ENCODE assay signal across 18 cellular contexts in genomic region chr15:73915085-73915484, GRCh38. TPM values are rescaled to one million over a fixed set of nuclear protein-coding genes. Genes with fewer than 3 reads are reported as not detected.
A peak's percentile ranks its signal among the peaks of the same experiment; 100 is the strongest.
DNase-seq lines count a peak whose midpoint lies in the region; ATAC-seq and TF ChIP-seq lines count a peak whose summit lies in the region.
"Had no signal": no experiment of that assay in that cellular context is flagged by ENCODE, and none has a peak within 500 bp of the region (broad histone marks: within the 10 kb centered on the region; RNA-seq: fewer than 3 reads in every experiment).

No MANE protein-coding gene starts in this region.

- H3K36me3 ChIP-seq in SJCRH30 (no peaks in the 10 kb centered on the region; the same call in 1 of the 2 replicates), tibial artery (peaks cover 0 to 20% (median 7%) of the 10 kb centered on the region in 3 donors)
- peaks cover 5% of the 10 kb centered on the region for H3K36me3 ChIP-seq in effector memory CD4-positive, alpha-beta T cell (ENCODE audit: control insufficient read depth, insufficient read depth, low read length)

- peaks cover 31% of the 10 kb centered on the region for H3K4me1 Mint-ChIP-seq in activated naive CD8-positive, alpha-beta T cell treated with anti-CD3 and anti-CD28 coated beads, Interleukin-2, amount 10 ng/mL, durations not matched to agents 7 days and 5 days
- peaks cover 6% of the 10 kb centered on the region for H3K4me1 Mint-ChIP-seq in activated naive CD8-positive, alpha-beta T cell treated with anti-CD3 and anti-CD28 coated beads, Interleukin-2, amount 50 U/mL, for 24 hours

- H3K4me3 ChIP-seq in SJCRH30 (no peak overlapping the region), tibial artery (no peak overlapping the region)
- H3K4me3 ChIP-seq in effector memory CD4-positive, alpha-beta T cell (ENCODE audit: insufficient read depth, low read depth, low read length, poor library complexity, severe bottlenecking): no peak overlapping the region

- intact Hi-C loops in tibial artery (cut with DNase I; ENCODE audit: low total_unique reads): no loop called here

- no peaks in the 10 kb centered on the region for H3K27me3 ChIP-seq in SJCRH30
- no peaks in the 10 kb centered on the region for H3K27me3 ChIP-seq in effector memory CD4-positive, alpha-beta T cell (replicated peaks; ENCODE audit: control insufficient read depth, insufficient read depth, low read length, poor library complexity, severe bottlenecking)
- H3K27me3 ChIP-seq in tibial artery: no peaks in the 10 kb centered on the region

- H3K36me3 Mint-ChIP-seq in activated naive CD8-positive, alpha-beta T cell treated with anti-CD3 and anti-CD28 coated beads, Interleukin-2, amount 10 ng/mL, durations not matched to agents 7 days and 5 days: peaks cover 47% of the 10 kb centered on the region
- H3K36me3 Mint-ChIP-seq in activated naive CD8-positive, alpha-beta T cell treated with anti-CD3 and anti-CD28 coated beads, Interleukin-2, amount 50 U/mL, for 24 hours (ENCODE audit: low read depth): peaks cover 30% of the 10 kb centered on the region
- H3K36me3 Mint-ChIP-seq: IgD-negative memory B cell had no signal

- POLR2A ChIA-PET in activated naive CD8-positive, alpha-beta T cell treated with anti-CD3 and anti-CD28 coated beads, Interleukin-2, amount 10 ng/mL, durations not matched to agents 7 days and 5 days (lab: Charles Lee): interaction anchor here (3.0 kb wide), 1 partner anchor 13 kb away, joined by 21 read pairs; no protein-coding TSS in a partner anchor

- ATAC-seq in activated naive CD8-positive, alpha-beta T cell treated with anti-CD3 and anti-CD28 coated beads, Interleukin-2, amount 10 ng/mL, durations not matched to agents 7 days and 5 days (ENCODE audit: low read depth): no peak
- no peak for ATAC-seq in activated naive CD8-positive, alpha-beta T cell treated with anti-CD3 and anti-CD28 coated beads, Interleukin-2, amount 50 U/mL, for 24 hours
- no peak for ATAC-seq in HG02973 (IDR thresholded peaks at IDR 0.05; ENCODE audit: unreplicated experiment)

- TF ChIP-seq CTCF in tibial artery (IDR thresholded peaks at IDR 0.05): no peak

- H3K27ac ChIP-seq in SJCRH30 (peak overlapping the region; percentile 65), tibial artery (no peak overlapping the region)
- no peak overlapping the region for H3K27ac ChIP-seq in effector memory CD4-positive, alpha-beta T cell (ENCODE audit: insufficient read depth, low read length, poor library complexity, severe bottlenecking)

- peak overlapping the region; percentile 42 for H3K4me3 Mint-ChIP-seq in activated naive CD8-positive, alpha-beta T cell treated with anti-CD3 and anti-CD28 coated beads, Interleukin-2, amount 10 ng/mL, durations not matched to agents 7 days and 5 days
- H3K4me3 Mint-ChIP-seq in activated naive CD8-positive, alpha-beta T cell treated with anti-CD3 and anti-CD28 coated beads, Interleukin-2, amount 50 U/mL, for 24 hours: no peak overlapping the region
- H3K4me3 Mint-ChIP-seq: IgD-negative memory B cell had no signal

- no peaks in the 10 kb centered on the region for H3K27me3 Mint-ChIP-seq in activated naive CD8-positive, alpha-beta T cell treated with anti-CD3 and anti-CD28 coated beads, Interleukin-2, amount 10 ng/mL, durations not matched to agents 7 days and 5 days
- no peaks in the 10 kb centered on the region for H3K27me3 Mint-ChIP-seq in activated naive CD8-positive, alpha-beta T cell treated with anti-CD3 and anti-CD28 coated beads, Interleukin-2, amount 50 U/mL, for 24 hours

- H3K27ac Mint-ChIP-seq in activated naive CD8-positive, alpha-beta T cell treated with anti-CD3 and anti-CD28 coated beads, Interleukin-2, amount 10 ng/mL, durations not matched to agents 7 days and 5 days: peak overlapping the region; percentile 86
- H3K27ac Mint-ChIP-seq in activated naive CD8-positive, alpha-beta T cell treated with anti-CD3 and anti-CD28 coated beads, Interleukin-2, amount 50 U/mL, for 24 hours: no peak overlapping the region
- H3K27ac Mint-ChIP-seq: IgD-negative memory B cell had no signal

- H3K9me3 Mint-ChIP-seq in activated naive CD8-positive, alpha-beta T cell treated with anti-CD3 and anti-CD28 coated beads, Interleukin-2, amount 10 ng/mL, durations not matched to agents 7 days and 5 days: peaks cover 15% of the 10 kb centered on the region
- H3K9me3 Mint-ChIP-seq in activated naive CD8-positive, alpha-beta T cell treated with anti-CD3 and anti-CD28 coated beads, Interleukin-2, amount 50 U/mL, for 24 hours: peaks cover 11% of the 10 kb centered on the region

- H3K9me3 ChIP-seq in SJCRH30 (replicated peaks) (no peaks in the 10 kb centered on the region), tibial artery (no peaks in the 10 kb centered on the region)
- no peaks in the 10 kb centered on the region for H3K9me3 ChIP-seq in effector memory CD4-positive, alpha-beta T cell (ENCODE audit: control insufficient read depth, low read length)

- H3K4me1 ChIP-seq in SJCRH30: peaks cover 17% of the 10 kb centered on the region
- H3K4me1 ChIP-seq in effector memory CD4-positive, alpha-beta T cell (ENCODE audit: control insufficient read depth, insufficient read depth, low read length, poor library complexity, severe bottlenecking): peaks cover 11% of the 10 kb centered on the region
- no peaks in the 10 kb centered on the region for H3K4me1 ChIP-seq in tibial artery

- no peak for DNase-seq in activated naive CD8-positive, alpha-beta T cell treated with anti-CD3 and anti-CD28 coated beads, Interleukin-2, amount 10 ng/mL, durations not matched to agents 7 days and 5 days
- DNase-seq in activated naive CD8-positive, alpha-beta T cell treated with anti-CD3 and anti-CD28 coated beads, Interleukin-2, amount 50 U/mL, for 24 hours: no peak
- peak; percentile 26 for DNase-seq in LoVo (ENCODE audit: low spot score)
- DNase-seq in SJCRH30: peak in 1 of 2 experiments; percentile 56
- DNase-seq in effector memory CD4-positive, alpha-beta T cell: no peak
- no peak for DNase-seq in activated CD4-positive, alpha-beta T cell treated with anti-CD3 and anti-CD28 coated beads for 4 hours
- no peak for DNase-seq in tibial artery
- DNase-seq: DMS 273 treated with DMSO at 0.1 percent for 48 hours, GOT3, NCI-H2029, NCI-H2171 treated with DMSO at 0.1 percent for 48 hours, NCI-H446 treated with DMSO at 0.1 percent for 48 hours, SHP77, SW 1271 had no signal

RNA-seq across cellular contexts. Expression of gene LOXL1, which starts 11.2 kb away (rescaled TPM):
- 10 to 100 TPM in 1 of 2 experiments, 1 to 10 TPM in 1; 8.8 to 10.5 TPM for total RNA-seq in activated naive CD8-positive, alpha-beta T cell treated with anti-CD3 and anti-CD28 coated beads, Interleukin-2, amount 10 ng/mL, durations not matched to agents 7 days and 5 days
- total RNA-seq in SJCRH30 (2014; rRNA removed; shearing (Covaris generic)): 31.3 and 33.3 TPM in 2 replicates

RNA-seq across cellular contexts. Expression of gene TBC1D21, which starts 41.7 kb away (rescaled TPM):
- total RNA-seq in activated naive CD8-positive, alpha-beta T cell treated with anti-CD3 and anti-CD28 coated beads, Interleukin-2, amount 10 ng/mL, durations not matched to agents 7 days and 5 days: not detected
- total RNA-seq in SJCRH30 (2014; rRNA removed; shearing (Covaris generic)): not detected in 2 replicates
- total RNA-seq: HT1080, LHCN-M2 had no signal
